In genomic region chr15:31591908-31592307, GRCh38 we compare ENCODE assay signal across 19 cellular contexts.
DNase-seq lines count a peak whose midpoint lies in the region; ATAC-seq, FAIRE-seq and TF ChIP-seq lines count a peak whose summit lies in the region.
"Had no signal": no experiment of that assay in that cellular context is flagged by ENCODE, and none has a peak within 500 bp of the region (broad histone marks: within the 10 kb centered on the region; RNA-seq: fewer than 3 reads in every experiment).

No MANE protein-coding gene starts in this region.

- CTCF ChIA-PET in PC-3 (lab: Charles Lee): no interaction called here

- no peak overlapping the region for H4K8ac ChIP-seq in mesendoderm (ENCODE audit: low read depth, low read length)

- peaks cover 26 to 42% of the 10 kb centered on the region in 2 donors for H3K27me3 Mint-ChIP-seq in effector memory CD8-positive, alpha-beta T cell
- H3K27me3 Mint-ChIP-seq: CD4-positive, CD25-positive, alpha-beta regulatory T cell had no signal

- no peaks in the 10 kb centered on the region for H3K9me2 ChIP-seq in PC-3 (replicated peaks; ENCODE audit: low read length)

- H3K23ac ChIP-seq in mesendoderm (ENCODE audit: low read length): no peak overlapping the region

- no peak overlapping the region for H4K5ac ChIP-seq in mesendoderm (ENCODE audit: low read length)

- H3K4me1 ChIP-seq in PC-3 (ENCODE audit: insufficient read depth, low read length) (no peaks in the 10 kb centered on the region), foreskin keratinocyte (no peaks in the 10 kb centered on the region), mesendoderm (ENCODE audit: control insufficient read depth, low read depth, low read length) (no peaks in the 10 kb centered on the region)
- H3K4me1 ChIP-seq: BLaER1, Caco-2 had no signal

- H3K79me1 ChIP-seq in mesendoderm (ENCODE audit: low read length): no peaks in the 10 kb centered on the region

- H2BK15ac ChIP-seq in mesendoderm (replicated peaks; ENCODE audit: low read depth): no peak overlapping the region

- H3K9me3 ChIP-seq in PC-3 (ENCODE audit: low read length): no peaks in the 10 kb centered on the region
- H3K9me3 ChIP-seq: BLaER1, Caco-2 had no signal

- no peaks in the 10 kb centered on the region for H3K36me3 Mint-ChIP-seq in effector memory CD8-positive, alpha-beta T cell (ENCODE audit: insufficient read depth)
- H3K36me3 Mint-ChIP-seq: CD4-positive, CD25-positive, alpha-beta regulatory T cell; CD8-positive, alpha-beta T cell had no signal

- no peak overlapping the region for H2AK5ac ChIP-seq in mesendoderm (ENCODE audit: low read length)

- DNase-seq in PC-3 (peak; percentile 7), bronchial epithelial cell (ENCODE audit: low read depth) (peak; percentile 30), foreskin keratinocyte (no peak), mesendoderm (no peak), middle frontal gyrus (ENCODE audit: extremely low spot score, low spot score) (no peak)
- DNase-seq in effector memory CD8-positive, alpha-beta T cell: no peak
- DNase-seq: Caco-2; CD4-positive, CD25-positive, alpha-beta regulatory T cell; CD8-positive, alpha-beta T cell; DMS153; DND-41; GM23248; H9 had no signal

- no peaks in the 10 kb centered on the region for H4K20me1 ChIP-seq in PC-3 (ENCODE audit: low read length)
- H4K20me1 ChIP-seq: BLaER1 had no signal

- no peaks in the 10 kb centered on the region for H3K36me3 ChIP-seq in PC-3 (ENCODE audit: low read depth, low read length)
- H3K36me3 ChIP-seq in bronchial epithelial cell (ENCODE audit: control insufficient read depth, insufficient read depth, low read length): no peaks in the 10 kb centered on the region
- no peaks in the 10 kb centered on the region for H3K36me3 ChIP-seq in mesendoderm (ENCODE audit: control insufficient read depth, insufficient read depth, low read length)
- H3K36me3 ChIP-seq: BLaER1 had no signal

- H2AFZ ChIP-seq in PC-3 (ENCODE audit: low read length): no peak overlapping the region
- H2AFZ ChIP-seq: GM23248 had no signal

- no peak overlapping the region for H3K4me3 Mint-ChIP-seq in effector memory CD8-positive, alpha-beta T cell
- H3K4me3 Mint-ChIP-seq: B cell; CD4-positive, CD25-positive, alpha-beta regulatory T cell; CD8-positive, alpha-beta T cell; H9 had no signal

- H3K18ac ChIP-seq in mesendoderm (ENCODE audit: low read length): no peak overlapping the region

- H3F3A ChIP-seq in PC-3 (ENCODE audit: low read length, unreplicated experiment): no peaks in the 10 kb centered on the region

- BruUV-seq in PC-3 (replicated peaks; lab: Mats Ljungman, UMichigan): no TSS peak

- H3K27ac ChIP-seq in PC-3 (ENCODE audit: low read length) (no peak overlapping the region), foreskin keratinocyte (no peak overlapping the region), mesendoderm (ENCODE audit: low read depth, low read length) (no peak overlapping the region)
- H3K27ac ChIP-seq: BLaER1, C4-2B, GM23248 had no signal

- no peak overlapping the region for H2BK5ac ChIP-seq in mesendoderm (ENCODE audit: low read length)

- H3K56ac ChIP-seq in mesendoderm (ENCODE audit: low read length): no peak overlapping the region

- H3K4me3 ChIP-seq in PC-3 (ENCODE audit: low read length) (no peak overlapping the region), bronchial epithelial cell (ENCODE audit: low read depth, low read length) (no peak overlapping the region), mesendoderm (ENCODE audit: low read length) (no peak overlapping the region)
- H3K4me3 ChIP-seq: BLaER1, GM23248 had no signal

- H3K27me3 ChIP-seq in PC-3 (ENCODE audit: low read length) (no peaks in the 10 kb centered on the region), bronchial epithelial cell (ENCODE audit: control insufficient read depth, insufficient read depth, low read length) (no peaks in the 10 kb centered on the region), foreskin keratinocyte (no peaks in the 10 kb centered on the region), mesendoderm (ENCODE audit: insufficient read depth, low read length, poor library complexity) (no peaks in the 10 kb centered on the region)
- H3K27me3 ChIP-seq: BLaER1 had no signal

- H3K4me1 Mint-ChIP-seq in effector memory CD8-positive, alpha-beta T cell (ENCODE audit: low read depth in 2 of 2): no peaks in the 10 kb centered on the region
- H3K4me1 Mint-ChIP-seq: B cell; CD4-positive, CD25-positive, alpha-beta regulatory T cell had no signal

- H3K4ac ChIP-seq in mesendoderm (ENCODE audit: low read depth, low read length): no peak overlapping the region

- TF ChIP-seq CTCF in PC-3 (conservative IDR thresholded peaks at IDR 0.05; ENCODE audit: low read depth, low read length) (no peak), bronchial epithelial cell (IDR thresholded peaks at IDR 0.05; ENCODE audit: insufficient read depth, low read length, severe bottlenecking) (no peak), foreskin keratinocyte (conservative IDR thresholded peaks at IDR 0.05) (no peak)

- H3K4me2 ChIP-seq in PC-3 (ENCODE audit: low read length) (no peak overlapping the region), mesendoderm (ENCODE audit: low read length) (no peak overlapping the region)
- H3K4me2 ChIP-seq: BLaER1 had no signal

- H3K79me2 ChIP-seq in PC-3 (ENCODE audit: low read length) (no peaks in the 10 kb centered on the region), mesendoderm (ENCODE audit: control insufficient read depth, insufficient read depth, low read length) (no peaks in the 10 kb centered on the region)

- no peak overlapping the region for H3K27ac Mint-ChIP-seq in effector memory CD8-positive, alpha-beta T cell
- H3K27ac Mint-ChIP-seq: B cell; CD4-positive, CD25-positive, alpha-beta regulatory T cell; CD8-positive, alpha-beta T cell; H9 had no signal

- ATAC-seq in PC-3 (no peak), foreskin keratinocyte (peak; percentile 59)
- no peak for ATAC-seq in effector memory CD8-positive, alpha-beta T cell (replicated peaks)
- ATAC-seq: CD8-positive, alpha-beta T cell; HCT116 had no signal

- POLR2A ChIA-PET in PC-3 (lab: Charles Lee; ENCODE audit: unreplicated experiment): no interaction called here

- no peaks in the 10 kb centered on the region for H3K9me3 Mint-ChIP-seq in effector memory CD8-positive, alpha-beta T cell
- H3K9me3 Mint-ChIP-seq: CD8-positive, alpha-beta T cell had no signal

- H3K9ac ChIP-seq in PC-3 (ENCODE audit: low read length) (no peak overlapping the region), mesendoderm (ENCODE audit: low read length) (no peak overlapping the region)
- H3K9ac ChIP-seq: BLaER1, GM23248 had no signal

- FAIRE-seq in bronchial epithelial cell (lab: Jason Lieb, UNC): no peak
- FAIRE-seq: G401.6, GM12892 had no signal

- intact Hi-C loops in PC-3 (cut with micrococcal nuclease): no loop called here

- H2BK120ac ChIP-seq in mesendoderm (ENCODE audit: low read depth, low read length): no peak overlapping the region

Comparison
In these comparisons a context has a peak if more than half of its experiments do, and no peak if none do; other contexts are left out.
1. DNase-seq: peak in PC-3 (single experiment) and bronchial epithelial cell (single experiment); none in foreskin keratinocyte (0 of 2), mesendoderm (single experiment), middle frontal gyrus (single experiment) and effector memory CD8-positive, alpha-beta T cell (0 of 3).